Comparison of ENCODE assay signal across 19 cellular contexts in genomic region chr1:13643017-13643416, GRCh38.
"Had no signal": no experiment of that assay in that cellular context is flagged by ENCODE, and none has a peak within 500 bp of the region (broad histone marks: within the 10 kb centered on the region; RNA-seq: fewer than 3 reads in every experiment).

No MANE protein-coding gene starts in this region.

- H3K4me1 ChIP-seq: body of pancreas, left lung, stomach had no signal

- H3K4me3 Mint-ChIP-seq: activated CD8-positive, alpha-beta memory T cell treated with anti-CD3 and anti-CD28 coated beads, Interleukin-2, amount 10 ng/mL, durations not matched to agents 7 days and 5 days; activated T-cell treated with anti-CD3 and anti-CD28 coated beads, Interleukin-2, amount 50 U/mL, for 24 hours; nephron progenitor cell had no signal

- H3K4me3 ChIP-seq: body of pancreas, left lung, stomach, thoracic aorta had no signal

- H3K27ac ChIP-seq: body of pancreas, epithelial cell of prostate, left lung, stomach had no signal

- DNase-seq: activated CD4-positive, alpha-beta T cell treated with anti-CD3 and anti-CD28 coated beads, Interleukin-2, amount 50 U/mL, for 4 hours; activated CD8-positive, alpha-beta memory T cell treated with anti-CD3 and anti-CD28 coated beads, Interleukin-2, amount 10 ng/mL, durations not matched to agents 7 days and 5 days; activated effector memory CD4-positive, alpha-beta T cell treated with Interleukin-2 at 50 U/mL for 16 hours; activated T-cell treated with anti-CD3 and anti-CD28 coated beads, Interleukin-2, amount 50 U/mL, for 24 hours; amniotic stem cell; body of pancreas; central memory CD4-positive, alpha-beta T cell; cortex of kidney; effector memory CD4-positive, alpha-beta T cell; left lung; mesendoderm; nephron progenitor cell; stimulated activated CD4-positive, alpha-beta T cell treated with anti-CD3 and anti-CD28 coated beads, Interleukin-2, amount 100 ng/mL, for 48 hours; stimulated activated CD8-positive, alpha-beta memory T cell treated with anti-CD3 and anti-CD28 coated beads, Interleukin-4, amount 100 ng/mL, for 48 hours; stomach had no signal

- H3K36me3 Mint-ChIP-seq: activated CD8-positive, alpha-beta memory T cell treated with anti-CD3 and anti-CD28 coated beads, Interleukin-2, amount 10 ng/mL, durations not matched to agents 7 days and 5 days had no signal

- H3K4me1 Mint-ChIP-seq: activated CD8-positive, alpha-beta memory T cell treated with anti-CD3 and anti-CD28 coated beads, Interleukin-2, amount 10 ng/mL, durations not matched to agents 7 days and 5 days; nephron progenitor cell had no signal

- H3K36me3 ChIP-seq: left lung, stomach, thoracic aorta had no signal

- ATAC-seq: activated CD4-positive, CD25-positive, alpha-beta regulatory T cell treated with anti-CD3 and anti-CD28 coated beads, Interleukin-2, amount 50 U/mL, for 24 hours; activated CD8-positive, alpha-beta memory T cell treated with anti-CD3 and anti-CD28 coated beads, Interleukin-2, amount 10 ng/mL, durations not matched to agents 7 days and 5 days; activated naive CD4-positive, alpha-beta T cell treated with anti-CD3 and anti-CD28 coated beads, Interleukin-2, amount 50 U/mL, for 72 hours; body of pancreas had no signal

- H3K27ac Mint-ChIP-seq: activated CD8-positive, alpha-beta memory T cell treated with anti-CD3 and anti-CD28 coated beads, Interleukin-2, amount 10 ng/mL, durations not matched to agents 7 days and 5 days; activated naive CD4-positive, alpha-beta T cell treated with anti-CD3 and anti-CD28 coated beads, Interleukin-2, amount 50 U/mL, for 72 hours; activated T-cell treated with anti-CD3 and anti-CD28 coated beads, Interleukin-2, amount 50 U/mL, for 24 hours; nephron progenitor cell had no signal

- H3K27me3 Mint-ChIP-seq: activated CD8-positive, alpha-beta memory T cell treated with anti-CD3 and anti-CD28 coated beads, Interleukin-2, amount 10 ng/mL, durations not matched to agents 7 days and 5 days had no signal

- H3K27me3 ChIP-seq: body of pancreas, left lung, stomach had no signal
